In the genomic region with DNA sequence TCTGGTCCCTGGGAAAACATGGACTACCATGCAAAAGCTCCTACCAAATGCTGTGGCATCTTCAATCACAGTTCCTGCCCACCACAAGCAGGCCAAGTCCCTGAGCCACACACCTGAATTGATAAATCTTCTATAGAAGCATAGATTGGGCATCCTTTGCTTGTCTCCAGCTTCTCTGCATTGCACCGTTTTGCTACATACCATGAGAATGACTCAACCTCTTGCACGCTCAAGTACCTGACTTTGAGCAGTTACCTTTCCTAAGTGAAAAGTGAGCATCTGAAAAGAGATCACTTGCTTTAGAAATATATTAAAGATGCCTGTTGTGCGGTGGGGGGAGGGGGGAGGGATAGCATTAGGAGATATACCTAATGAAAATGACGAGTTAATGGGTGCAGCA, we compare ENCODE assay signal across 21 cellular contexts. TPM values are rescaled to one million over a fixed set of nuclear protein-coding genes. Genes with fewer than 3 reads are reported as not detected.
DNase-seq lines count a peak whose midpoint lies in the region; ATAC-seq and TF ChIP-seq lines count a peak whose summit lies in the region.
"Had no signal": no experiment of that assay in that cellular context is flagged by ENCODE, and none has a peak within 500 bp of the region (broad histone marks: within the 10 kb centered on the region; RNA-seq: fewer than 3 reads in every experiment).

No MANE protein-coding gene starts in this region.

- H3K4me1 ChIP-seq in mammary epithelial cell (ENCODE audit: insufficient read depth, low read length) (no peaks in the 10 kb centered on the region), breast epithelium (no peaks in the 10 kb centered on the region), left lung (no peaks in the 10 kb centered on the region)
- H3K4me1 ChIP-seq in CD8-positive, alpha-beta memory T cell (ENCODE audit: insufficient read depth, low read length) = no peaks in the 10 kb centered on the region
- H3K4me1 ChIP-seq: SJCRH30 had no signal

- DNase-seq in mammary epithelial cell (peak; percentile 23), breast epithelium (ENCODE audit: low spot score in 2 of 2) (no peak), SW480 (ENCODE audit: low spot score) (peak; percentile 16), left lung (no peak), NOMO-1 treated with DMSO at 0.1 percent for 48 hours (lab: John Stamatoyannopoulos, UW; ENCODE audit: unreplicated experiment) (no peak), NCI-H510A (lab: John Stamatoyannopoulos, UW) (no peak)
- DNase-seq in CD8-positive, alpha-beta memory T cell = no peak
- DNase-seq: DMS 273 treated with DMSO at 0.1 percent for 48 hours, GOT3, KBM-7, NCI-H1092, NCI-H1436, NCI-H187 treated with DMSO at 0.1 percent for 48 hours, NCI-H2107, NCI-H2227 treated with DMSO at 0.1 percent for 48 hours, NCI-H510A treated with DMSO at 0.1 percent for 48 hours, NCI-H748 treated with DMSO at 0.1 percent for 48 hours, Peyer's patch, SJCRH30 had no signal

- H3K27ac ChIP-seq in mammary epithelial cell (ENCODE audit: insufficient read depth, low read depth, low read length) (no peak overlapping the region), breast epithelium (no peak overlapping the region), left lung (peak overlapping the region in 1 of 2 donors; percentile 33)
- no peak overlapping the region for H3K27ac ChIP-seq in CD8-positive, alpha-beta memory T cell (ENCODE audit: low read depth, low read length)
- H3K27ac ChIP-seq: HL-60, Peyer's patch, SJCRH30 had no signal

- H3K9ac ChIP-seq in mammary epithelial cell (ENCODE audit: insufficient read depth, low read length) = no peak overlapping the region

- H3K4me2 ChIP-seq in mammary epithelial cell (ENCODE audit: insufficient read depth, low read depth, low read length) = no peak overlapping the region

- no peak overlapping the region for H3K27ac Mint-ChIP-seq in CD8-positive, alpha-beta memory T cell
- H3K27ac Mint-ChIP-seq: CD14-positive monocyte had no signal

- no peaks in the 10 kb centered on the region for H3K4me1 Mint-ChIP-seq in CD8-positive, alpha-beta memory T cell

- BruUV-seq in mammary epithelial cell (replicated peaks; lab: Mats Ljungman, UMichigan) = no TSS peak

- POLR2A ChIA-PET in CD8-positive, alpha-beta memory T cell (lab: Charles Lee) = no interaction called here

- no peak overlapping the region for H3K4me3 Mint-ChIP-seq in CD8-positive, alpha-beta memory T cell
- H3K4me3 Mint-ChIP-seq: CD14-positive monocyte had no signal

- CTCF ChIA-PET in mammary epithelial cell (lab: Charles Lee; ENCODE audit: low non-redundant PET) = no interaction called here
- CTCF ChIA-PET in CD8-positive, alpha-beta memory T cell (lab: Charles Lee) = no interaction called here

- no peak overlapping the region for H3K4me3 ChIP-seq in mammary epithelial cell (replicated peaks in 1 of 3; ENCODE audit: insufficient read depth in 1 of 3, low read depth in 2 of 3, low read length in 3 of 3)
- H3K4me3 ChIP-seq in breast epithelium = no peak overlapping the region
- H3K4me3 ChIP-seq in left lung = no peak overlapping the region
- H3K4me3 ChIP-seq in CD8-positive, alpha-beta memory T cell (ENCODE audit: low read length) = no peak overlapping the region
- H3K4me3 ChIP-seq: Peyer's patch, SJCRH30 had no signal

- peaks cover 26 to 63% of the 10 kb centered on the region in 2 donors for H3K27me3 Mint-ChIP-seq in CD8-positive, alpha-beta memory T cell

- intact Hi-C loops in mammary epithelial cell (cut with micrococcal nuclease) (no loop called here), breast epithelium (cut with DNase I; ENCODE audit: low total_unique reads) (no loop called here), left lung (cut with DNase I) (no loop called here)

- no peaks in the 10 kb centered on the region for H3K36me3 Mint-ChIP-seq in CD8-positive, alpha-beta memory T cell
- H3K36me3 Mint-ChIP-seq: CD14-positive monocyte had no signal

- H2AFZ ChIP-seq in mammary epithelial cell (ENCODE audit: low read depth, low read length) = no peak overlapping the region

- in situ Hi-C loops in mammary epithelial cell (cut with MboI; ENCODE audit: low sequenced_read_pairs in 2 of 2) = no loop called here

- H3K36me3 ChIP-seq in mammary epithelial cell (ENCODE audit: insufficient read depth, low read length) (no peaks in the 10 kb centered on the region), breast epithelium (no peaks in the 10 kb centered on the region), left lung (no peaks in the 10 kb centered on the region)
- no peaks in the 10 kb centered on the region for H3K36me3 ChIP-seq in CD8-positive, alpha-beta memory T cell (ENCODE audit: insufficient read depth, low read length)
- H3K36me3 ChIP-seq: Peyer's patch, SJCRH30 had no signal

- peaks cover 2% of the 10 kb centered on the region for H3K27me3 ChIP-seq in mammary epithelial cell (ENCODE audit: insufficient read depth, low read length)
- no peaks in the 10 kb centered on the region for H3K27me3 ChIP-seq in breast epithelium
- peaks cover 0 to 6% of the 10 kb centered on the region in 2 donors for H3K27me3 ChIP-seq in left lung
- no peaks in the 10 kb centered on the region for H3K27me3 ChIP-seq in CD8-positive, alpha-beta memory T cell (ENCODE audit: insufficient read depth, low read length, poor library complexity, severe bottlenecking)
- H3K27me3 ChIP-seq: Peyer's patch, SJCRH30 had no signal

- peak; percentile 83 for ATAC-seq in left lung

- dilution Hi-C loops in mammary epithelial cell (cut with HindIII; ENCODE audit: low sequenced_read_pairs) = no loop called here

- TF ChIP-seq CTCF in mammary epithelial cell (conservative IDR thresholded peaks at IDR 0.05 in 1 of 2, IDR thresholded peaks at IDR 0.05 in 1 of 2; ENCODE audit: extremely low read depth in 1 of 2, insufficient read depth in 1 of 2, low read depth in 1 of 2, low read length in 2 of 2) (no peak), breast epithelium (IDR thresholded peaks at IDR 0.05) (no peak), left lung (IDR thresholded peaks at IDR 0.05) (no peak)

- no peaks in the 10 kb centered on the region for H4K20me1 ChIP-seq in mammary epithelial cell (ENCODE audit: insufficient read depth, low read length)

- no peak for TF ChIP-seq POLR2A in breast epithelium (IDR thresholded peaks at IDR 0.05)

- H3K9me3 Mint-ChIP-seq in CD8-positive, alpha-beta memory T cell = no peaks in the 10 kb centered on the region
- H3K9me3 Mint-ChIP-seq: CD14-positive monocyte had no signal

- H3K9me3 ChIP-seq in mammary epithelial cell (replicated peaks; ENCODE audit: insufficient read depth, low read length) = no peaks in the 10 kb centered on the region
- H3K9me3 ChIP-seq in breast epithelium = no peaks in the 10 kb centered on the region
- H3K9me3 ChIP-seq in left lung = no peaks in the 10 kb centered on the region
- H3K9me3 ChIP-seq in CD8-positive, alpha-beta memory T cell (ENCODE audit: low read length) = no peaks in the 10 kb centered on the region
- H3K9me3 ChIP-seq: Peyer's patch, SJCRH30 had no signal

- no peaks in the 10 kb centered on the region for H3K79me2 ChIP-seq in mammary epithelial cell (ENCODE audit: insufficient read depth, low read length)

- WGBS in mammary epithelial cell (ENCODE audit: low coverage, missing lambda C conversion rate) = 34% methylated on average over 3 of the region's 4 CpGs

RNA-seq across cellular contexts. Expression of gene GATM, which starts 31.3 kb away (rescaled TPM):
- total RNA-seq in mammary epithelial cell (1 to 10 TPM; 1.4 to 4.5 TPM), breast epithelium (10 to 100 TPM in 2 of 3 donors, 1 to 10 TPM in 1; 8.8 to 31.5 (median 22.8) TPM), left lung (1 to 10 TPM; 5.4 to 6.8 TPM)
- polyA plus RNA-seq in mammary epithelial cell = 0.44 TPM
- not detected for polyA minus RNA-seq in mammary epithelial cell
- total RNA-seq in CD8-positive, alpha-beta memory T cell = 1 to 10 TPM; 1.9 to 2.4 TPM
- 0.43 TPM for polyA plus RNA-seq in CD8-positive, alpha-beta memory T cell

Comparison
In these comparisons a context has a peak if more than half of its experiments do, and no peak if none do; other contexts are left out.
1. DNase-seq: peak in mammary epithelial cell (single experiment) and SW480 (single experiment); none in breast epithelium (0 of 2), left lung (0 of 2), NOMO-1 treated with DMSO at 0.1 percent for 48 hours (single experiment), CD8-positive, alpha-beta memory T cell (0 of 5) and NCI-H510A (single experiment).